Comparison of ENCODE assay signal across 26 cellular contexts in the genomic region with DNA sequence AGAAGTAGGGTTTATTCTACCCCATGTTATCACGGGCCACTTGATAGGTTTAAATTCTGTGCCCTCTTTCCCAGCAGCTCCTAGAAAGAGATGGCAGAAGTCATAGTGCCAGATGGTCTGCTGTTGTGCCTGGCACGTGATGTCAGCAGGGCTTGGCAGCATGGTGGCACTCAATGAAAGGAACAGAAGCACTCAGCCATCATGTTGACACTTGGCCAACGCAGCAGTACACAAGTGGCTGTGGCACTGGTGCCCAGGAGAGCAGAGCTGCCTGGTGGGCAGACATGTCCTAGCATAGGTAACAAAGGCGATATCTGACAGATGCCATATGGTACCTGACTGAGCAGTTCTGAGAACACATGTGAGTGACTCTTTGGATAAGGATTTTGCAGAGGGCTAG.
DNase-seq lines count a peak whose midpoint lies in the region; FAIRE-seq and TF ChIP-seq lines count a peak whose summit lies in the region.
"Had no signal": no experiment of that assay in that cellular context is flagged by ENCODE, and none has a peak within 500 bp of the region (broad histone marks: within the 10 kb centered on the region; RNA-seq: fewer than 3 reads in every experiment).

No MANE protein-coding gene starts in this region.

- no peak for TF ChIP-seq CTCF in keratinocyte (optimal IDR thresholded peaks at IDR 0.05 in 1 of 3, IDR thresholded peaks at IDR 0.05 in 1 of 3, conservative IDR thresholded peaks at IDR 0.05 in 1 of 3; ENCODE audit: extremely low read depth in 1 of 3, insufficient read depth in 2 of 3, low read length in 3 of 3)

- peaks cover 33% of the 10 kb centered on the region for H3K4me1 ChIP-seq in keratinocyte (ENCODE audit: control insufficient read depth, extremely low read depth, insufficient read depth, low read length)
- H3K4me1 ChIP-seq: psoas muscle had no signal

- H3K27ac ChIP-seq in keratinocyte (ENCODE audit: control insufficient read depth, insufficient read depth, low read length) = peak overlapping the region; percentile 94
- H3K27ac ChIP-seq: 22Rv1, brain microvascular endothelial cell, GM23248, psoas muscle, thoracic aorta had no signal

- FAIRE-seq in keratinocyte (lab: Jason Lieb, UNC) = peak; percentile 34
- FAIRE-seq: endometrium, HepG2, small intestine had no signal

- no peaks in the 10 kb centered on the region for H3K36me3 ChIP-seq in keratinocyte (ENCODE audit: control insufficient read depth in 2 of 2, extremely low read depth in 1 of 2, insufficient read depth in 2 of 2, low read length in 2 of 2)
- H3K36me3 ChIP-seq: brain microvascular endothelial cell, thoracic aorta had no signal

- no peaks in the 10 kb centered on the region for H3K27me3 ChIP-seq in keratinocyte (ENCODE audit: control insufficient read depth, extremely low read depth, insufficient read depth, low read length)
- H3K27me3 ChIP-seq: brain microvascular endothelial cell had no signal

- H3K9me1 ChIP-seq in keratinocyte (ENCODE audit: control insufficient read depth, extremely low read depth, insufficient read depth, low read length) = no peaks in the 10 kb centered on the region

- H2AFZ ChIP-seq in keratinocyte (ENCODE audit: control insufficient read depth, low read length) = peak overlapping the region; percentile 90
- H2AFZ ChIP-seq: GM23248 had no signal

- peak overlapping the region; percentile 70 for H3K4me2 ChIP-seq in keratinocyte (ENCODE audit: control insufficient read depth, extremely low read depth, insufficient read depth, low read depth, low read length)

- no peak overlapping the region for H3K4me3 ChIP-seq in keratinocyte (ENCODE audit: control insufficient read depth in 2 of 3, extremely low read depth in 1 of 3, insufficient read depth in 2 of 3, low read depth in 1 of 3, low read length in 3 of 3)
- H3K4me3 ChIP-seq: GM23248, psoas muscle, thoracic aorta had no signal

- H4K20me1 ChIP-seq in keratinocyte (ENCODE audit: control insufficient read depth, extremely low read depth, insufficient read depth, low read length) = no peaks in the 10 kb centered on the region

- peak; percentile 74 for DNase-seq in DMS153 (lab: John Stamatoyannopoulos, UW)
- no peak for DNase-seq in DMS153 treated with DMSO at 0.1 percent for 48 hours (lab: John Stamatoyannopoulos, UW; ENCODE audit: unreplicated experiment)
- DNase-seq in NCI-H1092 (lab: John Stamatoyannopoulos, UW) = peak; percentile 64
- peak; percentile 90 for DNase-seq in NCI-H524 treated with DMSO at 0.1 percent for 48 hours (lab: John Stamatoyannopoulos, UW)
- no peak for DNase-seq in keratinocyte (ENCODE audit: low read depth, low spot score)
- no peak for DNase-seq in activated CD4-positive, alpha-beta T cell treated with anti-CD3 and anti-CD28 coated beads for 4 hours
- DNase-seq in HK-2 (ENCODE audit: unreplicated experiment) = no peak
- no peak for DNase-seq in effector CD4-positive, alpha-beta T cell
- DNase-seq: activated CD4-positive, CD25-positive, alpha-beta regulatory T cell treated with anti-CD3 and anti-CD28 coated beads, Interleukin-2, amount 50 U/mL, for 72 hours; activated CD8-positive, alpha-beta T cell treated with anti-CD3 and anti-CD28 coated beads, Interleukin-2, amount 10 ng/mL, durations not matched to agents 7 days and 5 days; activated gamma-delta T cell; brain microvascular endothelial cell; cortex of kidney; GM23248; NCI-H1417; NCI-H526; OCI-M1; small intestine; stimulated activated CD4-positive, alpha-beta T cell treated with anti-CD3 and anti-CD28 coated beads, Interleukin-2, amount 100 ng/mL, for 48 hours; stimulated activated naive CD4-positive, alpha-beta T cell treated with Interleukin-2 at 50 U/mL for 16 hours; T1000 had no signal

- dilution Hi-C loops in keratinocyte (cut with MboI; ENCODE audit: extremely low pct_ligation_motif_present, low sequenced_read_pairs) = no loop called here

- peak overlapping the region; percentile 24 for H3K9ac ChIP-seq in keratinocyte (ENCODE audit: control insufficient read depth, extremely low read depth, insufficient read depth, low read length)
- H3K9ac ChIP-seq: GM23248 had no signal

- H3K79me2 ChIP-seq in keratinocyte (ENCODE audit: control insufficient read depth, insufficient read depth, low read length) = no peaks in the 10 kb centered on the region

- no peaks in the 10 kb centered on the region for H3K9me3 ChIP-seq in keratinocyte (ENCODE audit: control insufficient read depth, low read depth, low read length)
- H3K9me3 ChIP-seq: psoas muscle, thoracic aorta had no signal

Comparison
In these comparisons a context has a peak if more than half of its experiments do, and no peak if none do; other contexts are left out.
1. DNase-seq: peak in DMS153 (single experiment), NCI-H1092 (single experiment) and NCI-H524 treated with DMSO at 0.1 percent for 48 hours (single experiment); none in DMS153 treated with DMSO at 0.1 percent for 48 hours (single experiment), keratinocyte (single experiment), activated CD4-positive, alpha-beta T cell treated with anti-CD3 and anti-CD28 coated beads for 4 hours (0 of 2), HK-2 (single experiment) and effector CD4-positive, alpha-beta T cell (single experiment).